ENCODE assay signal across 23 cellular contexts in genomic region chr14:90742252-90742651, GRCh38.
"Had no signal": no experiment of that assay in that cellular context is flagged by ENCODE, and none has a peak within 500 bp of the region (broad histone marks: within the 10 kb centered on the region; RNA-seq: fewer than 3 reads in every experiment).

No MANE protein-coding gene starts in this region.

- H3K27me3 Mint-ChIP-seq: activated CD4-positive, alpha-beta memory T cell treated with anti-CD3 and anti-CD28 coated beads for 36 hours; activated CD4-positive, alpha-beta T cell treated with anti-CD3 and anti-CD28 coated beads for 36 hours; activated T-helper 17 cell treated with anti-CD3 and anti-CD28 coated beads, Interleukin-2, amount 50 U/mL, for 72 hours; stimulated activated naive B cell treated with anti-CD40 and anti-IgM and Interleukin-4, amounts not matched to agents 10 μg/mL and 1 μg/mL and 100 μg/mL, for 72 hours had no signal

- H3K27ac ChIP-seq: brain microvascular endothelial cell, hepatocyte, prostate gland, SK-N-MC, vagina had no signal

- H3K4me1 ChIP-seq: prostate gland, vagina had no signal

- H3K4me1 Mint-ChIP-seq: activated CD4-positive, alpha-beta T cell treated with anti-CD3 and anti-CD28 coated beads for 36 hours; activated naive CD8-positive, alpha-beta T cell treated with anti-CD3 and anti-CD28 coated beads, Interleukin-2, amount 10 ng/mL, durations not matched to agents 7 days and 5 days; activated T-helper 17 cell treated with anti-CD3 and anti-CD28 coated beads, Interleukin-2, amount 50 U/mL, for 72 hours; stimulated activated naive B cell treated with anti-CD40 and anti-IgM and Interleukin-4, amounts not matched to agents 10 μg/mL and 1 μg/mL and 100 μg/mL, for 72 hours; WTC11 had no signal

- DNase-seq: activated CD4-positive, alpha-beta memory T cell treated with anti-CD3 and anti-CD28 coated beads for 36 hours; activated CD4-positive, alpha-beta T cell treated with anti-CD3 and anti-CD28 coated beads for 36 hours; activated naive CD4-positive, alpha-beta T cell; activated naive CD8-positive, alpha-beta T cell treated with anti-CD3 and anti-CD28 coated beads, Interleukin-2, amount 10 ng/mL, durations not matched to agents 7 days and 5 days; amygdala; brain microvascular endothelial cell; cerebellar nuclear complex; effector CD8-positive, alpha-beta T cell; left cardiac atrium; spleen; stimulated activated CD4-positive, alpha-beta T cell treated with anti-CD3 and anti-CD28 coated beads, Interleukin-4, amount 100 ng/mL, for 4 hours; stimulated activated naive B cell treated with anti-CD40 and anti-IgM and Interleukin-4, amounts not matched to agents 10 μg/mL and 1 μg/mL and 100 μg/mL, for 72 hours had no signal

- ATAC-seq: activated CD4-positive, alpha-beta T cell treated with anti-CD3 and anti-CD28 coated beads for 36 hours; activated T-helper 17 cell treated with anti-CD3 and anti-CD28 coated beads, Interleukin-2, amount 50 U/mL, for 72 hours; esophagus mucosa; sciatic nerve; stimulated activated naive B cell treated with anti-CD40 and anti-IgM and Interleukin-4, amounts not matched to agents 10 μg/mL and 1 μg/mL and 100 μg/mL, for 72 hours; WTC11 had no signal

- H3K4me3 ChIP-seq: hepatocyte, lung, prostate gland, SK-N-MC, spleen, vagina had no signal

- H3K27ac Mint-ChIP-seq: activated CD4-positive, alpha-beta memory T cell treated with anti-CD3 and anti-CD28 coated beads for 36 hours; activated CD4-positive, alpha-beta T cell treated with anti-CD3 and anti-CD28 coated beads for 36 hours; activated naive CD8-positive, alpha-beta T cell treated with anti-CD3 and anti-CD28 coated beads, Interleukin-2, amount 10 ng/mL, durations not matched to agents 7 days and 5 days; activated T-helper 17 cell treated with anti-CD3 and anti-CD28 coated beads, Interleukin-2, amount 50 U/mL, for 72 hours; mesothelial cell of epicardium; stimulated activated naive B cell treated with anti-CD40 and anti-IgM and Interleukin-4, amounts not matched to agents 10 μg/mL and 1 μg/mL and 100 μg/mL, for 72 hours; T-helper 2 cell treated with Interferon-gamma antibody and Interleukin-4, amounts not matched to agents 5 μg/mL and 100 μg/mL, for 36 hours; WTC11 had no signal

- H3K36me3 ChIP-seq: brain microvascular endothelial cell, prostate gland, vagina had no signal

- H3K27me3 ChIP-seq: brain microvascular endothelial cell, hepatocyte, spleen, vagina had no signal

- H3K9me3 Mint-ChIP-seq: activated CD4-positive, alpha-beta memory T cell treated with anti-CD3 and anti-CD28 coated beads for 36 hours; activated naive CD8-positive, alpha-beta T cell treated with anti-CD3 and anti-CD28 coated beads, Interleukin-2, amount 10 ng/mL, durations not matched to agents 7 days and 5 days; activated T-helper 17 cell treated with anti-CD3 and anti-CD28 coated beads, Interleukin-2, amount 50 U/mL, for 72 hours; stimulated activated naive B cell treated with anti-CD40 and anti-IgM and Interleukin-4, amounts not matched to agents 10 μg/mL and 1 μg/mL and 100 μg/mL, for 72 hours; T-helper 2 cell treated with Interferon-gamma antibody and Interleukin-4, amounts not matched to agents 5 μg/mL and 100 μg/mL, for 36 hours; WTC11 had no signal

- H3K9me3 ChIP-seq: prostate gland, spleen, vagina had no signal

- H3K4me3 Mint-ChIP-seq: activated CD4-positive, alpha-beta memory T cell treated with anti-CD3 and anti-CD28 coated beads for 36 hours; activated CD4-positive, alpha-beta T cell treated with anti-CD3 and anti-CD28 coated beads for 36 hours; activated naive CD8-positive, alpha-beta T cell treated with anti-CD3 and anti-CD28 coated beads, Interleukin-2, amount 10 ng/mL, durations not matched to agents 7 days and 5 days; activated T-helper 17 cell treated with anti-CD3 and anti-CD28 coated beads, Interleukin-2, amount 50 U/mL, for 72 hours; mesothelial cell of epicardium; stimulated activated naive B cell treated with anti-CD40 and anti-IgM and Interleukin-4, amounts not matched to agents 10 μg/mL and 1 μg/mL and 100 μg/mL, for 72 hours; T-helper 2 cell treated with Interferon-gamma antibody and Interleukin-4, amounts not matched to agents 5 μg/mL and 100 μg/mL, for 36 hours; WTC11 had no signal

- H3K36me3 Mint-ChIP-seq: activated CD4-positive, alpha-beta memory T cell treated with anti-CD3 and anti-CD28 coated beads for 36 hours; activated naive CD8-positive, alpha-beta T cell treated with anti-CD3 and anti-CD28 coated beads, Interleukin-2, amount 10 ng/mL, durations not matched to agents 7 days and 5 days; stimulated activated naive B cell treated with anti-CD40 and anti-IgM and Interleukin-4, amounts not matched to agents 10 μg/mL and 1 μg/mL and 100 μg/mL, for 72 hours; WTC11 had no signal
